6 cellular contexts compared by ENCODE assay signal in the genomic region with DNA sequence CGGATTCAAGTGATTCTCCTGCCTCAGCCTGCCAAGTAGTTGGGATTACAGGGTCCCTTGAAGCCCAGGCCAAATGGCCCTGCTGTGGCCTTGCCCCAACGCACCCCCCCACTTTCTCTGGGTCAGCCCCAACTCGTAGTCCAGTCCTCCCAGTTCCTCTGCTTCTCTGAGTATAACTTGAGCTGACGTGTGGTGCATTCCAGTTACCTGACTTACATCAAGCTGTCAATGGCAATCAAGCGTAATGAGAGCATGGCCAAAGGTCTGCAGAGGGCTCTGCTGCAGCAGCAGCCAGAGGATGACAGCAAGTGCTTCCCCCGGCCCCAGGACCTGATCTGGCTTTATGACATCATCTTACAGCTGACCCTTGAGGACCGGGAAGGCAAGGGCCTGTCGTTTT. TPM values are rescaled to one million over a fixed set of nuclear protein-coding genes. Genes with fewer than 3 reads are reported as not detected.
"Had no signal": no experiment of that assay in that cellular context is flagged by ENCODE, and none has a peak within 500 bp of the region (broad histone marks: within the 10 kb centered on the region; RNA-seq: fewer than 3 reads in every experiment).

No MANE protein-coding gene starts in this region.

RNA-seq across cellular contexts. Expression of a gene that starts 50.8 kb away (rescaled TPM):
- total RNA-seq: K562, MCF 10A, OCI-LY7, PC-3, SK-MEL-5 had no signal
- polyA plus RNA-seq: IgD-negative memory B cell, K562 had no signal
